Comparison of ENCODE assay signal across 8 cellular contexts in genomic region chr7:100673302-100673941, GRCh38. TPM values are rescaled to one million over a fixed set of nuclear protein-coding genes. Genes with fewer than 3 reads are reported as not detected.
DNase-seq lines count a peak whose midpoint lies in the region; ATAC-seq and TF ChIP-seq lines count a peak whose summit lies in the region.

GNB2 (plus strand) TSS chr7:100673740; CDS start chr7:100676266, 2,526 bp downstream.

- peaks cover 29% of the 10 kb centered on the region for H3F3A ChIP-seq in SK-N-SH (replicated peaks; ENCODE audit: insufficient read depth)

- POLR2A ChIA-PET in SK-N-SH (lab: Yijun Ruan, JAX), result interaction anchor here (0.6 to 1.5 kb wide), 10 partner anchors 17 to 87 kb away, joined by 3 to 7 read pairs (median 4); partner anchors contain the start of genes ACTL6B, FBXO24, MOSPD3 and POP7

- TF ChIP-seq CTCF in SK-N-SH (IDR thresholded peaks at IDR 0.05) (no peak), suprapubic skin (IDR thresholded peaks at IDR 0.05) (no peak)

- H3K4me1 ChIP-seq in SK-N-SH (ENCODE audit: control insufficient read depth in 1 of 2, insufficient read depth in 2 of 2, low read depth in 1 of 2, low read length in 1 of 2), result peaks cover 0 to 19% of the 10 kb centered on the region in 2 experiments; a peak in 1 of 4 replicates
- H3K4me1 ChIP-seq in suprapubic skin, result peaks cover 29% of the 10 kb centered on the region

- H3K27ac ChIP-seq in SK-N-SH (ENCODE audit: low read depth in 2 of 2, low read length in 1 of 2), result peak within 1 kb of the TSS; percentile 94 to 99
- peak within 1 kb of the TSS; percentile 93 for H3K27ac ChIP-seq in suprapubic skin

- peak; percentile 95 for DNase-seq in GM04503 (ENCODE audit: low read depth)
- DNase-seq in NCI-H1048 (lab: John Stamatoyannopoulos, UW), result peak; percentile 96
- DNase-seq in SK-N-SH, result peak; percentile 99
- peak; percentile 98 for DNase-seq in activated naive CD4-positive, alpha-beta T cell treated with anti-CD3 and anti-CD28 coated beads, Interleukin-2, amount 50 U/mL, for 16 hours
- peak; percentile 94 for DNase-seq in germinal center (ENCODE audit: low spot score)
- DNase-seq in nucleus accumbens (lab: John Stamatoyannopoulos, UW), result peak; percentile 79 to 100 (median 98)
- peak; percentile 99 to 100 for DNase-seq in suprapubic skin (ENCODE audit: low spot score in 2 of 2)

- ATAC-seq in HG02571 (IDR thresholded peaks at IDR 0.05; ENCODE audit: unreplicated experiment), result peak; percentile 52

- H3K27me3 ChIP-seq in SK-N-SH (ENCODE audit: insufficient read depth) (no peaks in the 10 kb centered on the region), suprapubic skin (no peaks in the 10 kb centered on the region)

- TF ChIP-seq POLR2A in suprapubic skin (IDR thresholded peaks at IDR 0.05), result peak in 1 of 2 donors; percentile 78

- peak within 1 kb of the TSS; percentile 90 for H2AFZ ChIP-seq in SK-N-SH (ENCODE audit: low read depth)

- TF ChIP-seq EP300 in SK-N-SH (IDR thresholded peaks at IDR 0.05; ENCODE audit: borderline replicate concordance in 1 of 2, low read depth in 1 of 2, low read length in 1 of 2) (peak in 1 of 2 experiments; percentile 84; a peak in 2 of 4 replicates), suprapubic skin (IDR thresholded peaks at IDR 0.05) (no peak)

- peak within 1 kb of the TSS; percentile 87 for H3K9ac ChIP-seq in SK-N-SH

- TF ChIP-seq RAD21 in SK-N-SH (IDR thresholded peaks at IDR 0.05; ENCODE audit: low read length), result no peak

- 1% methylated on average over 21 of the region's 65 CpGs for WGBS in SK-N-SH (ENCODE audit: low lambda C conversion rate)
- WGBS in suprapubic skin, result 1% methylated on average over 10 of the region's 65 CpGs

- H3K36me3 ChIP-seq in SK-N-SH (replicated peaks in 1 of 2; ENCODE audit: control insufficient read depth in 1 of 2, insufficient read depth in 2 of 2, low read length in 1 of 2) (peaks cover 13 to 18% of the 10 kb centered on the region in 2 experiments), suprapubic skin (peaks cover 20% of the 10 kb centered on the region)

- H3K4me3 ChIP-seq in SK-N-SH (ENCODE audit: low read depth in 2 of 2, low read length in 1 of 2) (peak within 1 kb of the TSS; percentile 83 to 98), suprapubic skin (peak within 1 kb of the TSS; percentile 87)

- peaks cover 44% of the 10 kb centered on the region for H3K79me2 ChIP-seq in SK-N-SH (ENCODE audit: insufficient read depth)

- no peaks in the 10 kb centered on the region for H3K9me3 ChIP-seq in SK-N-SH
- no peaks in the 10 kb centered on the region for H3K9me3 ChIP-seq in suprapubic skin

- H3K4me2 ChIP-seq in SK-N-SH, result peak within 1 kb of the TSS; percentile 95

- peaks cover 28% of the 10 kb centered on the region for H4K20me1 ChIP-seq in SK-N-SH (ENCODE audit: insufficient read depth)

- no peaks in the 10 kb centered on the region for H3K9me2 ChIP-seq in SK-N-SH

- CTCF ChIA-PET in SK-N-SH (lab: Yijun Ruan, JAX), result interaction anchor here (0.7 to 2.2 kb wide), 7 partner anchors 17 to 126 kb away, joined by 3 to 12 read pairs (median 4); partner anchors contain the start of gene ACTL6B

TF ChIP-seq in SK-N-SH, 30 proteins besides CTCF, POLR2A, EP300 and RAD21 (continues in another document):
- no peak for TF ChIP-seq MEF2A (IDR thresholded peaks at IDR 0.05; ENCODE audit: borderline replicate concordance, low read depth)
- no peak for TF ChIP-seq IRF3 (IDR thresholded peaks at IDR 0.05; ENCODE audit: low read depth, low read length)
- TF ChIP-seq TAF1 (IDR thresholded peaks at IDR 0.05; ENCODE audit: borderline replicate concordance, low read depth, low read length), result peak; percentile 95
- TF ChIP-seq RXRA (IDR thresholded peaks at IDR 0.05; ENCODE audit: borderline replicate concordance, low read depth), result no peak
- no peak for TF ChIP-seq NRF1 (IDR thresholded peaks at IDR 0.05; ENCODE audit: low read depth, low read length)
- TF ChIP-seq JUND (IDR thresholded peaks at IDR 0.05), result peak; percentile 44; the same call in 1 of the 2 replicates
- TF ChIP-seq ZBTB33 (IDR thresholded peaks at IDR 0.05; ENCODE audit: borderline replicate concordance, low read depth), result no peak
- TF ChIP-seq RCOR1 (IDR thresholded peaks at IDR 0.05; ENCODE audit: low read length), result peak; percentile 73
- TF ChIP-seq USF2 (IDR thresholded peaks at IDR 0.05; ENCODE audit: borderline replicate concordance, low read depth, low read length), result no peak; the same call in none of the 2 replicates
- TF ChIP-seq GATA2 (CRISPR knock-in tag; IDR thresholded peaks at IDR 0.05), result no peak
- peak; percentile 97 for TF ChIP-seq CHD2 (IDR thresholded peaks at IDR 0.05; ENCODE audit: low read length, partially characterized antibody)
- peak; percentile 57 for TF ChIP-seq MXI1 (IDR thresholded peaks at IDR 0.05; ENCODE audit: low read depth, low read length)
- TF ChIP-seq POLR2AphosphoS5 (IDR thresholded peaks at IDR 0.05; ENCODE audit: low read depth, low read length), result peak; percentile 66
- peak; percentile 57; the same call in 1 of the 2 replicates for TF ChIP-seq MAX (IDR thresholded peaks at IDR 0.05; ENCODE audit: low read depth)
- peak; percentile 7; the same call in 1 of the 2 replicates for TF ChIP-seq FOSL2 (IDR thresholded peaks at IDR 0.05; ENCODE audit: borderline replicate concordance, low read depth)
- TF ChIP-seq FOXJ3 (CRISPR knock-in tag; IDR thresholded peaks at IDR 0.05), result no peak
- TF ChIP-seq USF1 (IDR thresholded peaks at IDR 0.05; ENCODE audit: borderline replicate concordance, low read depth), result peak; percentile 97
- no peak for TF ChIP-seq RFX5 (IDR thresholded peaks at IDR 0.05; ENCODE audit: low read length)
- TF ChIP-seq TCF12 (IDR thresholded peaks at IDR 0.05), result no peak; the same call in 1 of the 2 replicates
- TF ChIP-seq YY1 (IDR thresholded peaks at IDR 0.05; ENCODE audit: low read depth), result no peak
- TF ChIP-seq SIN3A (IDR thresholded peaks at IDR 0.05; ENCODE audit: borderline replicate concordance, low read depth, low read length), result peak; percentile 75; the same call in 1 of the 2 replicates
- no peak for TF ChIP-seq EZH2phosphoT487 (IDR thresholded peaks at IDR 0.05; ENCODE audit: borderline replicate concordance, low read depth)
- no peak for TF ChIP-seq FOXM1 (IDR thresholded peaks at IDR 0.05; ENCODE audit: low read depth)
- no peak for TF ChIP-seq TEAD4 (IDR thresholded peaks at IDR 0.05; ENCODE audit: borderline replicate concordance, insufficient read depth)
- TF ChIP-seq SMC3 (IDR thresholded peaks at IDR 0.05; ENCODE audit: low read depth, low read length), result no peak
- TF ChIP-seq GABPA (IDR thresholded peaks at IDR 0.05; ENCODE audit: low read depth), result no peak
- peak; percentile 37; the same call in 1 of the 2 replicates for TF ChIP-seq NFIC (IDR thresholded peaks at IDR 0.05; ENCODE audit: borderline replicate concordance)

RNA-seq across cellular contexts. Expression of gene GNB2, which starts in this region (rescaled TPM):
- polyA plus RNA-seq in SK-N-SH (2012; rRNA removed), result 276 and 398 TPM in 2 replicates
- polyA plus RNA-seq in SK-N-SH (2012; cell fraction: cytosol; rRNA removed), result 195 and 393 TPM in 2 replicates
- polyA plus RNA-seq in SK-N-SH (2012; cell fraction: nucleus; rRNA removed), result 231 and 304 TPM in 2 replicates
- total RNA-seq in suprapubic skin, result 100 to 1,000 TPM; 228 to 311 (median 300) TPM

Comparison
In these comparisons a context has a peak if more than half of its experiments do, and no peak if none do; other contexts are left out.
1. Peak in every context shown above with its lines: DNase-seq, ATAC-seq, H3K4me3 ChIP-seq and H3K27ac ChIP-seq.